ENCODE assay signal across 21 cellular contexts in genomic region chr3:103712320-103713008, GRCh38.
DNase-seq lines count a peak whose midpoint lies in the region; ATAC-seq and TF ChIP-seq lines count a peak whose summit lies in the region.
"Had no signal": no experiment of that assay in that cellular context is flagged by ENCODE, and none has a peak within 500 bp of the region (broad histone marks: within the 10 kb centered on the region; RNA-seq: fewer than 3 reads in every experiment).

No MANE protein-coding gene starts in this region.

- dilution Hi-C loops in IMR-90 (cut with HindIII; ENCODE audit: low sequenced_read_pairs, unreplicated experiment) = no loop called here

- H4K8ac ChIP-seq in IMR-90 (ENCODE audit: low read depth in 2 of 2, low read length in 2 of 2) = no peak overlapping the region

- H3K79me1 ChIP-seq in IMR-90 (ENCODE audit: low read depth in 1 of 2, low read length in 2 of 2) = no peaks in the 10 kb centered on the region

- H3K23ac ChIP-seq in IMR-90 (ENCODE audit: low read depth, low read length) = no peak overlapping the region

- POLR2A ChIA-PET in IMR-90 (lab: Charles Lee; ENCODE audit: unreplicated experiment) = no interaction called here

- in situ Hi-C loops in IMR-90 (cut with MboI; ENCODE audit: low sequenced_read_pairs) = no loop called here

- no peak overlapping the region for H3K56ac ChIP-seq in IMR-90 (ENCODE audit: extremely low read depth, insufficient read depth, low read length)

- no peak overlapping the region for H3K18ac ChIP-seq in IMR-90 (ENCODE audit: low read depth, low read length)

- H2AK5ac ChIP-seq in IMR-90 (ENCODE audit: low read depth, low read length) = no peak overlapping the region

- no peak overlapping the region for H2BK15ac ChIP-seq in IMR-90 (ENCODE audit: low read depth, low read length)

- no TSS peak for BruUV-seq in IMR-90 (replicated peaks; lab: Mats Ljungman, UMichigan)

- no peaks in the 10 kb centered on the region for H3K9me1 ChIP-seq in IMR-90 (ENCODE audit: insufficient read depth, low read length)

- H4K20me1 ChIP-seq in IMR-90 (ENCODE audit: insufficient read depth, low read length) = no peaks in the 10 kb centered on the region

- no peak overlapping the region for H3K9ac ChIP-seq in IMR-90 (ENCODE audit: low read depth, low read length)
- no peak overlapping the region for H3K9ac ChIP-seq in adipocyte (ENCODE audit: low read length)

- no peak overlapping the region for H2BK5ac ChIP-seq in IMR-90 (ENCODE audit: low read depth, low read length, poor library complexity, severe bottlenecking)

- peak; percentile 44 for DNase-seq in A172 (ENCODE audit: low spot score)
- DNase-seq in IMR-90 = peak; percentile 17
- peak; percentile 29 for DNase-seq in adipocyte (ENCODE audit: low read depth)
- peak; percentile 39 for DNase-seq in glomerular endothelial cell (ENCODE audit: extremely low read depth, low read depth, low spot score)
- no peak for DNase-seq in NOMO-1 (lab: John Stamatoyannopoulos, UW; ENCODE audit: unreplicated experiment in 2 of 2)
- DNase-seq in COLO668 (lab: John Stamatoyannopoulos, UW; ENCODE audit: unreplicated experiment) = no peak
- DNase-seq in HuH-7 (ENCODE audit: low spot score) = no peak
- DNase-seq: 8988T; activated CD4-positive, alpha-beta T cell treated with anti-CD3 and anti-CD28 coated beads for 4 hours; activated naive CD8-positive, alpha-beta T cell treated with anti-CD3 and anti-CD28 coated beads, Interleukin-2, amount 10 ng/mL, durations not matched to agents 7 days and 5 days; CD4-positive, alpha-beta memory T cell; lower lobe of right lung; NCI-H1092; NCI-H2227 treated with DMSO at 0.1 percent for 48 hours; nephron progenitor cell; PC-9; right lobe of liver; stimulated activated CD4-positive, alpha-beta T cell treated with anti-CD3 and anti-CD28 coated beads, Interleukin-4, amount 100 ng/mL, for 1 hour; T-helper 17 cell had no signal

- H2BK20ac ChIP-seq in IMR-90 (ENCODE audit: low read depth, low read length) = no peak overlapping the region

- TF ChIP-seq RAD21 in IMR-90 (IDR thresholded peaks at IDR 0.05; ENCODE audit: low read length) = no peak

- intact Hi-C loops in IMR-90 (cut with micrococcal nuclease) = no loop called here

- ATAC-seq in IMR-90 (ENCODE audit: low read depth) (no peak), esophagus mucosa (no peak)
- ATAC-seq: lower lobe of right lung, right lobe of liver, T-helper 17 cell had no signal

- CTCF ChIA-PET in IMR-90 (lab: Yijun Ruan, JAX) = no interaction called here

- TF ChIP-seq POLR2A in IMR-90 (IDR thresholded peaks at IDR 0.05; ENCODE audit: low read depth, low read length) = no peak

- H3K4me2 ChIP-seq in IMR-90 (ENCODE audit: low read depth, low read length) = no peak overlapping the region
- H3K4me2 ChIP-seq: PC-9 had no signal

- H3K27ac ChIP-seq in IMR-90 (ENCODE audit: insufficient read depth, low read length) = no peak overlapping the region
- H3K27ac ChIP-seq: coronary artery, lower lobe of right lung, PC-9, right lobe of liver had no signal

- no peak overlapping the region for H4K91ac ChIP-seq in IMR-90 (ENCODE audit: insufficient read depth, low read depth, low read length)

- H3K36me3 ChIP-seq in IMR-90 (ENCODE audit: control insufficient read depth, insufficient read depth, low read length) (no peaks in the 10 kb centered on the region), adipocyte (ENCODE audit: control insufficient read depth, insufficient read depth, low read length, severe bottlenecking) (no peaks in the 10 kb centered on the region)
- H3K36me3 ChIP-seq: lower lobe of right lung, right lobe of liver had no signal

- no peak overlapping the region for H2AFZ ChIP-seq in IMR-90 (replicated peaks; ENCODE audit: low read length, poor library complexity)
- H2AFZ ChIP-seq: PC-9 had no signal

- H3K27me3 ChIP-seq in IMR-90 (ENCODE audit: control insufficient read depth, insufficient read depth, low read length) (no peaks in the 10 kb centered on the region), adipocyte (replicated peaks; ENCODE audit: control insufficient read depth, insufficient read depth, low read length) (no peaks in the 10 kb centered on the region)
- H3K27me3 ChIP-seq: right lobe of liver had no signal

- no peak overlapping the region for H3K4ac ChIP-seq in IMR-90 (ENCODE audit: low read depth, low read length)

- H3K14ac ChIP-seq in IMR-90 (replicated peaks; ENCODE audit: low read depth, low read length) = no peak overlapping the region

- no peak overlapping the region for H4K5ac ChIP-seq in IMR-90 (ENCODE audit: low read depth, low read length)

- H2BK120ac ChIP-seq in IMR-90 (ENCODE audit: low read depth, low read length) = no peak overlapping the region

- no peak overlapping the region for H3K4me3 ChIP-seq in IMR-90 (ENCODE audit: insufficient read depth, low read depth, low read length)
- no peak overlapping the region for H3K4me3 ChIP-seq in adipocyte (ENCODE audit: low read length)
- H3K4me3 ChIP-seq: coronary artery, lower lobe of right lung, PC-9, right lobe of liver had no signal

- no peak for TF ChIP-seq CTCF in IMR-90 (conservative IDR thresholded peaks at IDR 0.05; ENCODE audit: low read depth, low read length)

- H3K9me3 ChIP-seq in IMR-90 (ENCODE audit: control insufficient read depth, insufficient read depth, low read length) = no peaks in the 10 kb centered on the region
- H3K9me3 ChIP-seq in adipocyte (ENCODE audit: control insufficient read depth, low read length) = no peaks in the 10 kb centered on the region
- H3K9me3 ChIP-seq: lower lobe of right lung, right lobe of liver had no signal

- H3K4me1 ChIP-seq in IMR-90 (ENCODE audit: control insufficient read depth, insufficient read depth, low read length) (no peaks in the 10 kb centered on the region), adipocyte (ENCODE audit: control insufficient read depth, insufficient read depth, low read length) (no peaks in the 10 kb centered on the region)
- H3K4me1 ChIP-seq: lower lobe of right lung, right lobe of liver had no signal

- no CpG with 5 or more reads among the region's 1 CpG for WGBS in IMR-90 (ENCODE audit: extremely low coverage in 2 of 2, insufficient read length in 1 of 2), 2 experiments

- no peak overlapping the region for H2AK9ac ChIP-seq in IMR-90 (replicated peaks; ENCODE audit: low read depth, low read length, poor library complexity)

TF ChIP-seq in IMR-90, 13 proteins besides CTCF, POLR2A, EP300 and RAD21:
- TF ChIP-seq CEBPB (IDR thresholded peaks at IDR 0.05; ENCODE audit: low read depth, low read length) (no peak), CHD1 (IDR thresholded peaks at IDR 0.05; ENCODE audit: low read depth, low read length) (no peak)

Comparison
In these comparisons a context has a peak if more than half of its experiments do, and no peak if none do; other contexts are left out.
1. DNase-seq: peak in A172 (single experiment), IMR-90 (single experiment), adipocyte (single experiment) and glomerular endothelial cell (single experiment); none in NOMO-1 (0 of 2), COLO668 (single experiment) and HuH-7 (single experiment).